Comparison of ENCODE assay signal across 8 cellular contexts in the genomic region with DNA sequence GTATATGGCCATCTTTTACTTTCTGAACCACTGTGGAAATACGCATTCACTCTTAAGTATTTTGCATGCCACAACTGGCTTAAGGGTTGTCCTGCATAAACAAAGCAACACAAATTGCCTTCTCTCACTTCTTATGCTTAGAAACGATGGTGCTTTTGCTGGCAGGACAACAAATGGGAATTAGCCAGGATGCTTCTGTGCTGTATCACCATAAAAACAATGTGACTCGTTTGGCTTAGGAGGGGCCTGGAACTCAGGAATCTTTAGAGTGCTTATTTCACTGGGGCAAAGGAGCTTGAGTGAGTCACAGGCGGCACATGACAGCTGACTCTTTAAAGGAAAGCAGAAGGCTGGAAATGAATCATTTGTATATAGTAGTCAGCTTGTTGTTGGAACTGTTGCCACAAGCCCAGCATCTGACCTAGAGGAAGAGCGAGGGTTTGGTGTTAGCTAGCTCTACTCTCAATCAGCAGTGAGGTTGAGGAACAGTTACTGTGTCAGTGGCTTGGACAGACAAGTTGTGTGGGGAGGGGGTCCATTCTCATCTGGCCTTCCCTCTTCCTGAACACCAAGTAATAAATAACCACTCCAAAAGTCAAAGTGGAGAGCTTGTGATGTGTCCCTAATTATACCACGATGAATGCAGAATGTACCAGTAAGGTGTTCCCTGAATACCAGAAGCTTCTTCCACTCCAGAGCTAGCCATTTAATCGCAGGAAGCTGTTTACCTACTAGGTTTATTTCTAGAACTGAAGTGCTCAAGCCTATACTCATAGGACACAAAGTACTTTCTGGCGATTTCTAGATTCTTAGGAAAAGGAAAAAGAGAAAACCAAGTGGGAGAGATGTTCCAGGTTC.
A peak's percentile ranks its signal among the peaks of the same experiment; 100 is the strongest.
DNase-seq lines count a peak whose midpoint lies in the region; ATAC-seq, FAIRE-seq and TF ChIP-seq lines count a peak whose summit lies in the region.

No MANE protein-coding gene starts in this region.

- no peak overlapping the region for H3K4me3 ChIP-seq in astrocyte of the spinal cord (ENCODE audit: low read depth, low read length)
- H3K4me3 ChIP-seq in small intestine (ENCODE audit: low read depth in 1 of 2, low read length in 2 of 2), result no peak overlapping the region

- ATAC-seq in HG03354 (IDR thresholded peaks at IDR 0.05; ENCODE audit: poor library complexity, severe bottlenecking, unreplicated experiment) (no peak), HG02938 (IDR thresholded peaks at IDR 0.05; ENCODE audit: unreplicated experiment) (no peak), HG03439 (IDR thresholded peaks at IDR 0.05; ENCODE audit: unreplicated experiment) (no peak)

- 57 to 75% (median 72%) methylated on average over 8 of the region's 8 CpGs for WGBS in small intestine, 3 donors

- no peak for FAIRE-seq in small intestine (lab: Jason Lieb, UNC)

- no peaks in the 10 kb centered on the region for H3K4me1 ChIP-seq in small intestine (ENCODE audit: control insufficient read depth in 2 of 2, insufficient read depth in 1 of 2, low read depth in 1 of 2, low read length in 1 of 2)

- peak; percentile 53 for DNase-seq in DMS53 (lab: John Stamatoyannopoulos, UW)
- peak; percentile 58 for DNase-seq in NCI-H1694 treated with DMSO at 0.1 percent for 48 hours (lab: John Stamatoyannopoulos, UW)
- peak; percentile 100 for DNase-seq in astrocyte of the spinal cord (ENCODE audit: low read depth, low spot score)
- DNase-seq in iPS-NIHi11 (ENCODE audit: low spot score), result peak; percentile 43
- DNase-seq in small intestine, result peak; percentile 37

- no peaks in the 10 kb centered on the region for H3K27me3 ChIP-seq in small intestine (ENCODE audit: control insufficient read depth in 2 of 2, insufficient read depth in 2 of 2, low read length in 2 of 2)

- H3K27ac ChIP-seq in small intestine (ENCODE audit: low read depth in 1 of 2, low read length in 1 of 2), result peak overlapping the region in 1 of 2 donors; percentile 79

- TF ChIP-seq CTCF in astrocyte of the spinal cord (IDR thresholded peaks at IDR 0.05; ENCODE audit: low read depth, low read length), result no peak

- peaks cover 0 to 12% of the 10 kb centered on the region in 2 donors for H3K36me3 ChIP-seq in small intestine (ENCODE audit: control insufficient read depth in 2 of 2, insufficient read depth in 2 of 2, low read length in 2 of 2)

- H3K9me3 ChIP-seq in small intestine (ENCODE audit: control insufficient read depth, low read depth), result no peaks in the 10 kb centered on the region

- in situ Hi-C loops in astrocyte of the spinal cord (cut with HindIII; ENCODE audit: low sequenced_read_pairs), result no loop called here

Comparison
In these comparisons a context has a peak if more than half of its experiments do, and no peak if none do; other contexts are left out.
1. DNase-seq: peak in every context shown above with its lines; median percentile 100 in astrocyte of the spinal cord; 58 in NCI-H1694 treated with DMSO at 0.1 percent for 48 hours; 53 in DMS53; 43 in iPS-NIHi11; 37 in small intestine.